ENCODE assay signal across 1 cellular context in genomic region chr12:10075451-10075850, GRCh38.
TF ChIP-seq lines count a peak whose summit lies in the region.

No MANE protein-coding gene starts in this region.

TF ChIP-seq in GM23338, 12 proteins besides CTCF, POLR2A, EP300 and RAD21 (continued from another document):
- TF ChIP-seq ZNF462 (CRISPR knock-in tag; IDR thresholded peaks at IDR 0.05) = no peak
- TF ChIP-seq EZH2phosphoT487 (IDR thresholded peaks at IDR 0.05; ENCODE audit: unreplicated experiment) = no peak
- TF ChIP-seq JUNB (IDR thresholded peaks at IDR 0.05; ENCODE audit: unreplicated experiment) = no peak
- no peak for TF ChIP-seq CREB1 (CRISPR knock-in tag; IDR thresholded peaks at IDR 0.05; ENCODE audit: low read depth)
- no peak for TF ChIP-seq STAT1 (IDR thresholded peaks at IDR 0.05; ENCODE audit: unreplicated experiment)
- no peak for TF ChIP-seq POLR2AphosphoS5 (IDR thresholded peaks at IDR 0.05; ENCODE audit: low read depth)
